2 cellular contexts compared by ENCODE assay signal in the genomic region with DNA sequence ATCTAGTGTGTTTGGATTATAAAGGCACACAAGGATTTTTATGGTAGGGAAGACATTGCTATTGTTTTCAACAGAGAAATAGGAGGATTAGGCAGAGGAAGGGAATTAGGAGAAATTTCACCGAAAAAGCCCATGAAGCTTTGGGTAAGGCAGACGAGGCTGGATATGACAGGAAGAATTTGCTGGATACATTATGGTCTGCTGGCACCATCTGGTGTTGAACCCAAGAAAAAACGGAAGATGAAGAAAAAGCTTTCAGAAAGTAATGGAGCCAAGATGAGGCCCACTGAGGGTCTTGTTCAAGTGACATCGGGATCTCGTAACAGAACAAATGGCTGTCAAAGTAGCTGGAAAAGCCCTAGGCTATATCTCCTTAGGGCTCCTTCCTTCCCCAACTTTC.
TF ChIP-seq lines count a peak whose summit lies in the region.

No MANE protein-coding gene starts in this region.

TF ChIP-seq in GM12878, 131 proteins besides CTCF, POLR2A, EP300 and RAD21:
- TF ChIP-seq ZNF207 (IDR thresholded peaks at IDR 0.05; ENCODE audit: borderline replicate concordance) = no peak
- TF ChIP-seq NRF1 (conservative IDR thresholded peaks at IDR 0.05; ENCODE audit: low read depth, low read length) = no peak
- no peak for TF ChIP-seq ZNF217 (IDR thresholded peaks at IDR 0.05)
- no peak for TF ChIP-seq ZNF384 (IDR thresholded peaks at IDR 0.05; ENCODE audit: borderline replicate concordance, low read depth, low read length)

TF ChIP-seq in HepG2, 621 proteins besides CTCF, POLR2A, EP300 and RAD21:
- TF ChIP-seq STAG1 (CRISPR knock-in tag; IDR thresholded peaks at IDR 0.05) (peak; percentile 43; the same call in 1 of the 2 replicates), CHD2 (IDR thresholded peaks at IDR 0.05; ENCODE audit: low read depth, low read length) (no peak)
